9 cellular contexts compared by ENCODE assay signal in the genomic region with DNA sequence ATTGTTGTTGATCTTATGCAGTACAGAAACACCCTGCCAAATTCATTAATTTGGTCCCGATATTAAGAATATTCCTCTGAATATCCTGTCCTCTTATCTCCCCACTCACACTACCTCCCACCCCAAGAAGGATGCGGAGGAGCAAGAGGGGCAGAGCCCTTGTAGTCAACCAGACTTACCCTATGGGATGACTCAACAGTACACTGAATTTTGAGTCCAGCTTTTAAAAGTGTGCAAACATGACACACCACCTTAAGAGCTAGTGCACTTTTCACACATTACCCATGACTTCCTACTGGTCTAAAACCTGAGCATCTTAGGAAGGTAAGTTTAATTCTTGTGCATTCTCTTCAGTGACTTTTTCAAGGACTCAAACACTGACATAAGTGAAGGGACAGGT. TPM values are rescaled to one million over a fixed set of nuclear protein-coding genes. Genes with fewer than 3 reads are reported as not detected.
A peak's percentile ranks its signal among the peaks of the same experiment; 100 is the strongest.
DNase-seq lines count a peak whose midpoint lies in the region; ATAC-seq and TF ChIP-seq lines count a peak whose summit lies in the region.
"Had no signal": no experiment of that assay in that cellular context is flagged by ENCODE, and none has a peak within 500 bp of the region (broad histone marks: within the 10 kb centered on the region; RNA-seq: fewer than 3 reads in every experiment).

No MANE protein-coding gene starts in this region.

- H3K27me3 Mint-ChIP-seq in activated CD8-positive, alpha-beta memory T cell treated with anti-CD3 and anti-CD28 coated beads, Interleukin-2, amount 10 ng/mL, durations not matched to agents 7 days and 5 days: no peaks in the 10 kb centered on the region
- H3K27me3 Mint-ChIP-seq in activated CD4-positive, alpha-beta memory T cell treated with anti-CD3 and anti-CD28 coated beads, Interleukin-2, amount 10 ng/mL, durations not matched to agents 7 days and 5 days: no peaks in the 10 kb centered on the region

- H3K9me3 Mint-ChIP-seq in activated CD8-positive, alpha-beta memory T cell treated with anti-CD3 and anti-CD28 coated beads, Interleukin-2, amount 10 ng/mL, durations not matched to agents 7 days and 5 days (ENCODE audit: low read depth): no peaks in the 10 kb centered on the region
- H3K9me3 Mint-ChIP-seq in activated CD4-positive, alpha-beta memory T cell treated with anti-CD3 and anti-CD28 coated beads, Interleukin-2, amount 10 ng/mL, durations not matched to agents 7 days and 5 days: no peaks in the 10 kb centered on the region
- no peaks in the 10 kb centered on the region for H3K9me3 Mint-ChIP-seq in stimulated activated effector memory CD8-positive, alpha-beta T cell treated with anti-CD3 and anti-CD28 coated beads, Interleukin-12 subunit alpha, Interleukin-12 subunit beta, amount 100 ng/mL, for 72 hours

- ATAC-seq in activated CD8-positive, alpha-beta memory T cell treated with anti-CD3 and anti-CD28 coated beads, Interleukin-2, amount 10 ng/mL, durations not matched to agents 7 days and 5 days: no peak
- ATAC-seq in foreskin keratinocyte (peak; percentile 25), HG02642 (IDR thresholded peaks at IDR 0.05; ENCODE audit: poor library complexity, unreplicated experiment) (no peak), HG02870 (IDR thresholded peaks at IDR 0.05; ENCODE audit: unreplicated experiment) (no peak)
- ATAC-seq in stimulated activated effector memory CD8-positive, alpha-beta T cell treated with anti-CD3 and anti-CD28 coated beads, Interleukin-12 subunit alpha, Interleukin-12 subunit beta, amount 100 ng/mL, for 72 hours: peak; percentile 52

- peaks cover 33% of the 10 kb centered on the region for H3K4me1 ChIP-seq in foreskin keratinocyte

- CTCF ChIA-PET in activated CD8-positive, alpha-beta memory T cell treated with anti-CD3 and anti-CD28 coated beads, Interleukin-2, amount 10 ng/mL, durations not matched to agents 7 days and 5 days (lab: Charles Lee): interaction anchor here (2.2 to 2.3 kb wide), 2 partner anchors 10 to 66 kb away, joined by 11 to 30 read pairs; partner anchors contain the start of gene USP22
- CTCF ChIA-PET in activated CD4-positive, alpha-beta memory T cell treated with anti-CD3 and anti-CD28 coated beads, Interleukin-2, amount 10 ng/mL, durations not matched to agents 7 days and 5 days (lab: Charles Lee): interaction anchor here (0.7 to 4.4 kb wide), 4 partner anchors 10 to 66 kb away, joined by 4 to 41 read pairs (median 8); partner anchors contain the start of gene USP22

- POLR2A ChIA-PET in activated CD4-positive, alpha-beta memory T cell treated with anti-CD3 and anti-CD28 coated beads, Interleukin-2, amount 10 ng/mL, durations not matched to agents 7 days and 5 days (lab: Charles Lee): interaction anchor here (1.8 to 3.2 kb wide), 3 partner anchors 10 to 181 kb away, joined by 8 to 53 read pairs (median 19); partner anchors contain the start of genes TMEM11 and USP22

- peaks cover 81% of the 10 kb centered on the region for H3K4me1 Mint-ChIP-seq in activated CD8-positive, alpha-beta memory T cell treated with anti-CD3 and anti-CD28 coated beads, Interleukin-2, amount 10 ng/mL, durations not matched to agents 7 days and 5 days
- H3K4me1 Mint-ChIP-seq in activated CD4-positive, alpha-beta memory T cell treated with anti-CD3 and anti-CD28 coated beads, Interleukin-2, amount 10 ng/mL, durations not matched to agents 7 days and 5 days: peaks cover 90% of the 10 kb centered on the region
- peaks cover 83% of the 10 kb centered on the region for H3K4me1 Mint-ChIP-seq in stimulated activated effector memory CD8-positive, alpha-beta T cell treated with anti-CD3 and anti-CD28 coated beads, Interleukin-12 subunit alpha, Interleukin-12 subunit beta, amount 100 ng/mL, for 72 hours

- H3K27me3 ChIP-seq in foreskin keratinocyte: no peaks in the 10 kb centered on the region

- no peak overlapping the region for H3K27ac ChIP-seq in foreskin keratinocyte

- peak overlapping the region; percentile 94 for H3K27ac Mint-ChIP-seq in activated CD8-positive, alpha-beta memory T cell treated with anti-CD3 and anti-CD28 coated beads, Interleukin-2, amount 10 ng/mL, durations not matched to agents 7 days and 5 days
- H3K27ac Mint-ChIP-seq in activated CD4-positive, alpha-beta memory T cell treated with anti-CD3 and anti-CD28 coated beads, Interleukin-2, amount 10 ng/mL, durations not matched to agents 7 days and 5 days: peak overlapping the region; percentile 93
- H3K27ac Mint-ChIP-seq in stimulated activated effector memory CD8-positive, alpha-beta T cell treated with anti-CD3 and anti-CD28 coated beads, Interleukin-12 subunit alpha, Interleukin-12 subunit beta, amount 100 ng/mL, for 72 hours: peak overlapping the region; percentile 85

- H3K36me3 Mint-ChIP-seq in activated CD8-positive, alpha-beta memory T cell treated with anti-CD3 and anti-CD28 coated beads, Interleukin-2, amount 10 ng/mL, durations not matched to agents 7 days and 5 days: peaks cover 43% of the 10 kb centered on the region
- H3K36me3 Mint-ChIP-seq in activated CD4-positive, alpha-beta memory T cell treated with anti-CD3 and anti-CD28 coated beads, Interleukin-2, amount 10 ng/mL, durations not matched to agents 7 days and 5 days (ENCODE audit: low read depth): peaks cover 58% of the 10 kb centered on the region
- H3K36me3 Mint-ChIP-seq in stimulated activated effector memory CD8-positive, alpha-beta T cell treated with anti-CD3 and anti-CD28 coated beads, Interleukin-12 subunit alpha, Interleukin-12 subunit beta, amount 100 ng/mL, for 72 hours: peaks cover 76% of the 10 kb centered on the region

- DNase-seq in activated CD8-positive, alpha-beta memory T cell treated with anti-CD3 and anti-CD28 coated beads, Interleukin-2, amount 10 ng/mL, durations not matched to agents 7 days and 5 days: no peak
- DNase-seq in activated CD8-positive, alpha-beta memory T cell treated with anti-CD3 and anti-CD28 coated beads for 24 hours: no peak
- DNase-seq in activated CD4-positive, alpha-beta memory T cell treated with anti-CD3 and anti-CD28 coated beads, Interleukin-2, amount 10 ng/mL, durations not matched to agents 7 days and 5 days: no peak
- DNase-seq in foreskin keratinocyte (no peak), NCI-H774 (lab: John Stamatoyannopoulos, UW) (no peak)
- no peak for DNase-seq in stimulated activated effector memory CD8-positive, alpha-beta T cell treated with anti-CD3 and anti-CD28 coated beads, Interleukin-12 subunit alpha, Interleukin-12 subunit beta, amount 100 ng/mL, for 72 hours (ENCODE audit: low spot score in 2 of 2)
- DNase-seq: NCI-H446 had no signal

- TF ChIP-seq CTCF in foreskin keratinocyte (conservative IDR thresholded peaks at IDR 0.05): no peak

- peak overlapping the region; percentile 34 for H3K4me3 Mint-ChIP-seq in activated CD8-positive, alpha-beta memory T cell treated with anti-CD3 and anti-CD28 coated beads, Interleukin-2, amount 10 ng/mL, durations not matched to agents 7 days and 5 days
- H3K4me3 Mint-ChIP-seq in activated CD4-positive, alpha-beta memory T cell treated with anti-CD3 and anti-CD28 coated beads, Interleukin-2, amount 10 ng/mL, durations not matched to agents 7 days and 5 days: peak overlapping the region; percentile 62
- H3K4me3 Mint-ChIP-seq in stimulated activated effector memory CD8-positive, alpha-beta T cell treated with anti-CD3 and anti-CD28 coated beads, Interleukin-12 subunit alpha, Interleukin-12 subunit beta, amount 100 ng/mL, for 72 hours: peak overlapping the region; percentile 69

RNA-seq across cellular contexts. Expression of gene USP22, which starts 9.5 kb away (rescaled TPM):
- total RNA-seq in activated CD8-positive, alpha-beta memory T cell treated with anti-CD3 and anti-CD28 coated beads, Interleukin-2, amount 10 ng/mL, durations not matched to agents 7 days and 5 days: 100 to 1,000 TPM; 120 to 180 TPM
- 100 to 1,000 TPM; 149 to 156 TPM for total RNA-seq in activated CD4-positive, alpha-beta memory T cell treated with anti-CD3 and anti-CD28 coated beads, Interleukin-2, amount 10 ng/mL, durations not matched to agents 7 days and 5 days
- total RNA-seq in foreskin keratinocyte: 141 and 150 TPM in 2 replicates
- 47.7 and 48.8 TPM in 2 replicates for polyA plus RNA-seq in foreskin keratinocyte

Comparison
In these comparisons a context has a peak if more than half of its experiments do, and no peak if none do; other contexts are left out.
1. ATAC-seq: peak in foreskin keratinocyte (single experiment) and stimulated activated effector memory CD8-positive, alpha-beta T cell treated with anti-CD3 and anti-CD28 coated beads, Interleukin-12 subunit alpha, Interleukin-12 subunit beta, amount 100 ng/mL, for 72 hours (single experiment); none in activated CD8-positive, alpha-beta memory T cell treated with anti-CD3 and anti-CD28 coated beads, Interleukin-2, amount 10 ng/mL, durations not matched to agents 7 days and 5 days (single experiment), HG02642 (single experiment) and HG02870 (single experiment).
2. Peak in every context shown above with its lines, with median percentiles within 50 percentile points of each other: H3K27ac Mint-ChIP-seq and H3K4me3 Mint-ChIP-seq.